8 cellular contexts compared by ENCODE assay signal in the genomic region with DNA sequence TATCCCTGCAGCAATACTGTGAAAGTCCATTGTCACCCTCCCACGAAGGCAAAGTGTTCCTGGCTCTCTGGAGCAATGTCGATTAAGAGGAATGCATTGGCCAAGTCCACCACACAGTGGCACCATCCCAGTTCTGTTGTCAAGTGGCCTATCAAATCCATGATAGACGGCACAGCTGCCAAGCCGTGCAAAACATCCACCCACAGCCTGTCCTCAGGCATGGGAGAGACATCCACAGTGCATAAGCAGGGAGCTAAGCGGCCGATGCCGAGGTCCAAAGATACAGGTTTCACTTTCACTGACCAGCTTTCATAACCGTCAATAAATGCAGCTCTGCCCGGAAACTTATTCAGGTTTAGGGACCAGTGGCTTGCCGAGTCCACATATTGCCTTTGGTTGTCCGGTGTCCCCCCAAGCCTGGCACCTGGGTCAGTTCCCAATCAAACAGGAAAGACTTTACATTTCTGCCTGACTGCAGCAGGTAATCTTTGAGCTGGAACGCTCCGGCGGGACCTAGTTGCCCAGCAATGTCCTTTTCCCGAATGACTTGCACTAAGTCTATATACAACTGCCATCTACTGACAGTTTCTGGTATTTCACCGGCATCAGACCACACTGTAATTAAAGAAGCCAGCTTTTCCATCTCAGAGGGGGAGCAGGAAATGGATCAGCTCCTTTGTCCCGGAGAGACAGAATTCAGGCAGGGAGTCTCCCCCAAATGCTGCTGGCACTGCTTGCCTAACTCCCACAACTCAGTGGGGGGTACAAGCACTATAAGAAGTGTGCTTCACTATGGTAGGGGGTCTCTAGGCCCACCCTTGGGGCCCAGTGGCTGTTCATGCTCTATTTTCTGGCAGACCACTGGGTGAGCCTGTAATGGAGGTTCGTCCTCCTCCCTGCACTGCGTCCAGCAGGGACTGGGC. TPM values are rescaled to one million over a fixed set of nuclear protein-coding genes. Genes with fewer than 3 reads are reported as not detected.
DNase-seq lines count a peak whose midpoint lies in the region; ATAC-seq lines count a peak whose summit lies in the region.

No MANE protein-coding gene starts in this region.

- peak overlapping the region; percentile 88 for H3K4me3 Mint-ChIP-seq in activated T-cell treated with anti-CD3 and anti-CD28 coated beads, Interleukin-2, amount 50 U/mL, for 4 hours

- H3K27me3 Mint-ChIP-seq in activated T-cell treated with anti-CD3 and anti-CD28 coated beads, Interleukin-2, amount 50 U/mL, for 4 hours (ENCODE audit: low read depth) = no peaks in the 10 kb centered on the region

- in situ Hi-C loops in KBM-7 (cut with MboI; ENCODE audit: low pct_unique_long_range_greater_than_20kb, low sequenced_read_pairs) = loop anchor here (25.0 kb wide), 2 partner anchors 219 to 444 kb away; a partner anchor contains a TSS

- H3K9me3 Mint-ChIP-seq in activated T-cell treated with anti-CD3 and anti-CD28 coated beads, Interleukin-2, amount 50 U/mL, for 4 hours = no peaks in the 10 kb centered on the region

- H3K36me3 Mint-ChIP-seq in activated T-cell treated with anti-CD3 and anti-CD28 coated beads, Interleukin-2, amount 50 U/mL, for 4 hours (ENCODE audit: insufficient read depth) = no peaks in the 10 kb centered on the region

- ATAC-seq in GM19455 (IDR thresholded peaks at IDR 0.05; ENCODE audit: unreplicated experiment) (peak; percentile 90), esophagus mucosa (peak; percentile 67)
- ATAC-seq in activated T-cell treated with anti-CD3 and anti-CD28 coated beads, Interleukin-2, amount 50 U/mL, for 4 hours = peak; percentile 81 to 83

- peaks cover 24% of the 10 kb centered on the region for H3K4me1 Mint-ChIP-seq in activated T-cell treated with anti-CD3 and anti-CD28 coated beads, Interleukin-2, amount 50 U/mL, for 4 hours (ENCODE audit: low read depth)

- DNase-seq in C1 segment of cervical spinal cord (lab: John Stamatoyannopoulos, UW) (peak in 12 of 14 donors; percentile 40 to 90 (median 68)), KBM-7 (peak; percentile 87), OCI-M1 (lab: John Stamatoyannopoulos, UW) (peak; percentile 96), mucosa of gallbladder (ENCODE audit: low spot score) (peak; percentile 89)
- DNase-seq in activated T-cell treated with anti-CD3 and anti-CD28 coated beads, Interleukin-2, amount 50 U/mL, for 4 hours = peak; percentile 48
- DNase-seq in stimulated activated naive CD4-positive, alpha-beta T cell treated with Interleukin-2 at 50 U/mL for 16 hours (lab: John Stamatoyannopoulos, UW) = peak; percentile 24

RNA-seq across cellular contexts. Expression of a gene that starts 6.3 kb away (rescaled TPM):
- total RNA-seq in activated T-cell treated with anti-CD3 and anti-CD28 coated beads, Interleukin-2, amount 50 U/mL, for 4 hours = 1 to 10 TPM; 1.9 to 2.4 (median 2.3) TPM
- total RNA-seq in esophagus mucosa (2.4 TPM), mucosa of gallbladder (8.6 TPM)

RNA-seq across cellular contexts. Expression of a gene that starts 20.1 kb away (rescaled TPM):
- total RNA-seq in activated T-cell treated with anti-CD3 and anti-CD28 coated beads, Interleukin-2, amount 50 U/mL, for 4 hours = 1 to 10 TPM in 1 of 3 donors, under 1 TPM in 2; 0.76 to 1.5 (median 0.83) TPM
- total RNA-seq in esophagus mucosa = 9.4 TPM
- total RNA-seq in mucosa of gallbladder = 38.4 TPM

RNA-seq across cellular contexts. Expression of a gene that starts 43.5 kb away (rescaled TPM):
- 1 to 10 TPM; 2.7 to 2.8 (median 2.7) TPM for total RNA-seq in activated T-cell treated with anti-CD3 and anti-CD28 coated beads, Interleukin-2, amount 50 U/mL, for 4 hours
- total RNA-seq in esophagus mucosa = 2.5 TPM
- total RNA-seq in mucosa of gallbladder = 5.8 TPM

Comparison
In these comparisons a context has a peak if more than half of its experiments do, and no peak if none do; other contexts are left out.
1. Peak in every context shown above with its lines: DNase-seq and ATAC-seq.
2. DNase-seq: peak in every context shown above with its lines; median percentile 96 in OCI-M1; 89 in mucosa of gallbladder; 87 in KBM-7; 68 in C1 segment of cervical spinal cord; 48 in activated T-cell treated with anti-CD3 and anti-CD28 coated beads, Interleukin-2, amount 50 U/mL, for 4 hours; 24 in stimulated activated naive CD4-positive, alpha-beta T cell treated with Interleukin-2 at 50 U/mL for 16 hours.